35 cellular contexts compared by ENCODE assay signal in the genomic region with DNA sequence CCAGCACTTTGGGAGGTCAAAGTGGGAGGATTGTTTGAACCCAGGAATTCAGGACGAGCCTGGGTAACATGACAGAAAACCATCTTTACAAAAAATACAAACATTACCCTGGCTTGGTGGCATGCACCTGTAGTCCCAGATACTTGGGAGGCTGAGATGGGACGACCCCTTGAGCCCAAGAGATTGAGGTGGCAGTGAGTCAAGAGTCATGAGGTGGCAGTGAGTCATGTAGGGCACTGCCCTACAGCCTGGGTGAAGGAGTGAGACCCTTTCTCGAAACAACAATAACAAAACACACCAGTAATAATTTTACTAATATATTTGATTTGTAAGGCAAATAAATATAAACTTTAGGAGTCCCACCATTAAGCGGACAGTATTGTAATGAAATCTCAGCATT.
"Had no signal": no experiment of that assay in that cellular context is flagged by ENCODE, and none has a peak within 500 bp of the region (broad histone marks: within the 10 kb centered on the region; RNA-seq: fewer than 3 reads in every experiment).

No MANE protein-coding gene starts in this region.

- H3K27me3 ChIP-seq: adrenal gland, body of pancreas, brain microvascular endothelial cell, breast epithelium had no signal

- DNase-seq: activated B cell treated with CpG ODN at 0.5 μM for 24 hours; activated CD4-positive, alpha-beta memory T cell treated with anti-CD3 and anti-CD28 coated beads for 36 hours; activated CD4-positive, alpha-beta T cell treated with anti-CD3 and anti-CD28 coated beads for 4 hours; activated CD4-positive, alpha-beta T cell treated with anti-CD3 and anti-CD28 coated beads, Interleukin-2, amount 10 ng/mL, durations not matched to agents 24 days and 14 days; activated CD4-positive, alpha-beta T cell treated with anti-CD3 and anti-CD28 coated beads, Interleukin-2, amount 50 U/mL, for 1 hour; activated CD4-positive, alpha-beta T cell treated with anti-CD3 and anti-CD28 coated beads, Interleukin-2, amount 50 U/mL, for 4 hours; activated CD4-positive, CD25-positive, alpha-beta regulatory T cell treated with anti-CD3 and anti-CD28 coated beads, Interleukin-2, amount 50 U/mL, for 72 hours; activated CD8-positive, alpha-beta memory T cell treated with anti-CD3 and anti-CD28 coated beads, Interleukin-2, amount 50 U/mL, for 4 hours; activated CD8-positive, alpha-beta T cell treated with anti-CD3 and anti-CD28 coated beads for 36 hours; activated effector memory CD4-positive, alpha-beta T cell treated with anti-CD3 and anti-CD28 coated beads, Interleukin-2, amount 50 U/mL, for 16 hours; activated gamma-delta T cell treated with Interleukin-2 at 50 U/mL for 16 hours; activated naive CD4-positive, alpha-beta T cell; activated naive CD4-positive, alpha-beta T cell treated with anti-CD3 and anti-CD28 coated beads for 36 hours; activated naive CD4-positive, alpha-beta T cell treated with anti-CD3 and anti-CD28 coated beads, Interleukin-2, amount 50 U/mL, for 16 hours; activated naive CD8-positive, alpha-beta T cell treated with anti-CD3 and anti-CD28 coated beads, Interleukin-2, amount 10 ng/mL, durations not matched to agents 7 days and 5 days; activated T-cell treated with anti-CD3 and anti-CD28 coated beads for 4 hours; activated T-cell treated with anti-CD3 and anti-CD28 coated beads, Interleukin-2, amount 50 U/mL, for 1 hour; activated T-cell treated with anti-CD3 and anti-CD28 coated beads, Interleukin-2, amount 50 U/mL, for 4 hours; activated T-cell treated with anti-CD3 and anti-CD28 coated beads, Interleukin-2, amount 50 U/mL, for 72 hours; adrenal gland; amniotic stem cell; aorta; body of pancreas; brain microvascular endothelial cell; central memory CD4-positive, alpha-beta T cell; T-helper 2 cell; T-helper 9 cell had no signal

- ATAC-seq: activated CD8-positive, alpha-beta T cell treated with anti-CD3 and anti-CD28 coated beads for 36 hours; activated T-cell treated with anti-CD3 and anti-CD28 coated beads, Interleukin-2, amount 50 U/mL, for 4 hours; activated T-cell treated with anti-CD3 and anti-CD28 coated beads, Interleukin-2, amount 50 U/mL, for 72 hours; activated T-helper 17 cell treated with anti-CD3 and anti-CD28 coated beads, Interleukin-2, amount 50 U/mL, for 72 hours; body of pancreas had no signal

- H3K27ac Mint-ChIP-seq: activated B cell treated with CpG ODN at 0.5 μM for 24 hours; activated CD4-positive, alpha-beta memory T cell treated with anti-CD3 and anti-CD28 coated beads for 36 hours; activated CD4-positive, alpha-beta T cell treated with anti-CD3 and anti-CD28 coated beads, Interleukin-2, amount 10 ng/mL, durations not matched to agents 24 days and 14 days; activated CD8-positive, alpha-beta T cell treated with anti-CD3 and anti-CD28 coated beads for 36 hours; activated naive CD4-positive, alpha-beta T cell treated with anti-CD3 and anti-CD28 coated beads for 36 hours; activated naive CD4-positive, alpha-beta T cell treated with anti-CD3 and anti-CD28 coated beads, Interleukin-2, amount 50 U/mL, for 72 hours; activated naive CD8-positive, alpha-beta T cell treated with anti-CD3 and anti-CD28 coated beads, Interleukin-2, amount 10 ng/mL, durations not matched to agents 7 days and 5 days; activated T-cell treated with anti-CD3 and anti-CD28 coated beads, Interleukin-2, amount 50 U/mL, for 72 hours; activated T-helper 1 cell treated with anti-CD3 and anti-CD28 coated beads, Interleukin-12 subunit alpha, Interleukin-12 subunit beta, Interleukin-2, Interleukin-4 antibody, amounts not matched to agents 30 ng/mL and 10 ng/mL and 1 ng/mL, durations not matched to agents 14 hours and 24 hours and 36 hours; activated T-helper 17 cell treated with anti-CD3 and anti-CD28 coated beads, Interleukin-2, amount 50 U/mL, for 72 hours; T-helper 1 cell treated with Interleukin-12 subunit alpha and Interleukin-12 subunit beta and Interleukin-4 antibody, amounts not matched to agents 30 μg/mL and 1 μg/mL, for 36 hours; T-helper 2 cell treated with Interferon-gamma antibody and Interleukin-4, amounts not matched to agents 5 μg/mL and 100 μg/mL, for 36 hours had no signal

- H3K27ac ChIP-seq: adrenal gland, body of pancreas, brain microvascular endothelial cell, breast epithelium, coronary artery, VCaP had no signal

- H3K9me3 ChIP-seq: adrenal gland, body of pancreas, breast epithelium had no signal

- H3K4me1 Mint-ChIP-seq: activated B cell treated with CpG ODN at 0.5 μM for 24 hours; activated CD4-positive, alpha-beta T cell treated with anti-CD3 and anti-CD28 coated beads, Interleukin-2, amount 10 ng/mL, durations not matched to agents 24 days and 14 days; activated naive CD8-positive, alpha-beta T cell treated with anti-CD3 and anti-CD28 coated beads, Interleukin-2, amount 10 ng/mL, durations not matched to agents 7 days and 5 days; activated T-helper 17 cell treated with anti-CD3 and anti-CD28 coated beads, Interleukin-2, amount 50 U/mL, for 72 hours had no signal

- H3K27me3 Mint-ChIP-seq: activated B cell treated with CpG ODN at 0.5 μM for 24 hours; activated CD4-positive, alpha-beta memory T cell treated with anti-CD3 and anti-CD28 coated beads for 36 hours; activated CD4-positive, alpha-beta T cell treated with anti-CD3 and anti-CD28 coated beads, Interleukin-2, amount 10 ng/mL, durations not matched to agents 24 days and 14 days; activated CD8-positive, alpha-beta T cell treated with anti-CD3 and anti-CD28 coated beads for 36 hours; activated naive CD8-positive, alpha-beta T cell treated with anti-CD3 and anti-CD28 coated beads, Interleukin-2, amount 10 ng/mL, durations not matched to agents 7 days and 5 days; activated T-helper 17 cell treated with anti-CD3 and anti-CD28 coated beads, Interleukin-2, amount 50 U/mL, for 72 hours had no signal

- H3K4me3 Mint-ChIP-seq: activated B cell treated with CpG ODN at 0.5 μM for 24 hours; activated CD4-positive, alpha-beta memory T cell treated with anti-CD3 and anti-CD28 coated beads for 36 hours; activated CD4-positive, alpha-beta T cell treated with anti-CD3 and anti-CD28 coated beads, Interleukin-2, amount 10 ng/mL, durations not matched to agents 24 days and 14 days; activated CD8-positive, alpha-beta T cell treated with anti-CD3 and anti-CD28 coated beads for 36 hours; activated naive CD4-positive, alpha-beta T cell treated with anti-CD3 and anti-CD28 coated beads for 36 hours; activated naive CD8-positive, alpha-beta T cell treated with anti-CD3 and anti-CD28 coated beads, Interleukin-2, amount 10 ng/mL, durations not matched to agents 7 days and 5 days; activated T-cell treated with anti-CD3 and anti-CD28 coated beads, Interleukin-2, amount 50 U/mL, for 4 hours; activated T-cell treated with anti-CD3 and anti-CD28 coated beads, Interleukin-2, amount 50 U/mL, for 72 hours; activated T-helper 1 cell treated with anti-CD3 and anti-CD28 coated beads, Interleukin-12 subunit alpha, Interleukin-12 subunit beta, Interleukin-2, Interleukin-4 antibody, amounts not matched to agents 30 ng/mL and 10 ng/mL and 1 ng/mL, durations not matched to agents 14 hours and 24 hours and 36 hours; activated T-helper 17 cell treated with anti-CD3 and anti-CD28 coated beads, Interleukin-2, amount 50 U/mL, for 72 hours; T-helper 1 cell treated with Interleukin-12 subunit alpha and Interleukin-12 subunit beta and Interleukin-4 antibody, amounts not matched to agents 30 μg/mL and 1 μg/mL, for 36 hours; T-helper 2 cell treated with Interferon-gamma antibody and Interleukin-4, amounts not matched to agents 5 μg/mL and 100 μg/mL, for 36 hours had no signal

- H3K9me3 Mint-ChIP-seq: activated B cell treated with CpG ODN at 0.5 μM for 24 hours; activated CD4-positive, alpha-beta memory T cell treated with anti-CD3 and anti-CD28 coated beads for 36 hours; activated CD4-positive, alpha-beta T cell treated with anti-CD3 and anti-CD28 coated beads, Interleukin-2, amount 10 ng/mL, durations not matched to agents 24 days and 14 days; activated CD8-positive, alpha-beta T cell treated with anti-CD3 and anti-CD28 coated beads for 36 hours; activated naive CD4-positive, alpha-beta T cell treated with anti-CD3 and anti-CD28 coated beads for 36 hours; activated naive CD4-positive, alpha-beta T cell treated with anti-CD3 and anti-CD28 coated beads, Interleukin-2, amount 50 U/mL, for 72 hours; activated T-cell treated with anti-CD3 and anti-CD28 coated beads, Interleukin-2, amount 50 U/mL, for 72 hours; activated T-helper 1 cell treated with anti-CD3 and anti-CD28 coated beads, Interleukin-12 subunit alpha, Interleukin-12 subunit beta, Interleukin-2, Interleukin-4 antibody, amounts not matched to agents 30 ng/mL and 10 ng/mL and 1 ng/mL, durations not matched to agents 14 hours and 24 hours and 36 hours; activated T-helper 17 cell treated with anti-CD3 and anti-CD28 coated beads, Interleukin-2, amount 50 U/mL, for 72 hours; T-helper 1 cell treated with Interleukin-12 subunit alpha and Interleukin-12 subunit beta and Interleukin-4 antibody, amounts not matched to agents 30 μg/mL and 1 μg/mL, for 36 hours had no signal

- H3K36me3 ChIP-seq: adrenal gland, brain microvascular endothelial cell, breast epithelium had no signal

- H3K4me3 ChIP-seq: adrenal gland, body of pancreas, breast epithelium, coronary artery had no signal

- H3K36me3 Mint-ChIP-seq: activated CD4-positive, alpha-beta memory T cell treated with anti-CD3 and anti-CD28 coated beads for 36 hours; activated naive CD4-positive, alpha-beta T cell treated with anti-CD3 and anti-CD28 coated beads, Interleukin-2, amount 50 U/mL, for 72 hours; activated naive CD8-positive, alpha-beta T cell treated with anti-CD3 and anti-CD28 coated beads, Interleukin-2, amount 10 ng/mL, durations not matched to agents 7 days and 5 days had no signal
